In the genomic region with DNA sequence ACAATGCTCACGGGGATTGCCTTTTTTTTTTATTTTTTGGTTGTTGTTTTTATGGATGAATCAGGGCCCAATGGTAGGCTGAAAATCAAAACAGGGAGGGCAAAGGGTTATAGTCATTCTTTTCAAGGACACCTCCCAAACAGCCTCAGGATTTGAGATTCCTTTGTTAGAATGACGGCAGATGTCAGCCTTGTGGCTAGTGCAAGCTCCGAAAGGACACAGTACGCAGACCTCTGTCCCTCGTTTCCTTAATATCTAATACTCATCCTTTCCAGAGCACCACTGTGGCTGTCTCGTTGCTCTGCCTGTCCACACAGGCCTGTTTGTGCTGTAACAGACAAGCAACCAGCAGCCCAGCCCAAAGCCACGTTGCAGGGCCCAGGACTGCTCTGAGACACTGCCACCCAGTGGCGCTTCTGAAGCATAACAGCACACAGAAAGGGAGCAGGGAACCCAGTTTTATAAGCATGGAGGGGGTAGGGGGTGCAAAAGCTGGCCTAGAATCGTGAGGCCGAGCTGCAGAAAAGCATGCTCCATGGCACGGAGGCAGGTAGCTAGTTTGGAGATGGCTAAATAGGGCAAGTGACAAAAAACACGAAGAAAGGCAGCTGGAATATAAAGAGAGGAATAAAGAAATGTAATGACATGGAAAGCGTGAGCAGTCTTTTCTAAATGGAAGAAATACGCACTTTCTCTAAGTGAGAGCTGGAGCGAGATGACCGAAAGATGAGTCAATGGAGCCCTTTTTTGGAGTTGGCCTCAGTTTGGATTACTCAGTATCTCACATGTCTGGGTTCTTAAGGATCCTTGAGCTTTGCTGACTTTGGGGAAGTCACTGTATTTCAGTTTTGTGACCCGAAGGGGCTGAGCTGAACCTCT, we compare ENCODE assay signal across 8 cellular contexts. TPM values are rescaled to one million over a fixed set of nuclear protein-coding genes. Genes with fewer than 3 reads are reported as not detected.
DNase-seq lines count a peak whose midpoint lies in the region; ATAC-seq and TF ChIP-seq lines count a peak whose summit lies in the region.

No MANE protein-coding gene starts in this region.

- H4K20me1 ChIP-seq in hepatocyte (ENCODE audit: insufficient read depth, poor library complexity, severe bottlenecking) = no peaks in the 10 kb centered on the region

- in situ Hi-C loops in astrocyte of the cerebellum (cut with HindIII; ENCODE audit: low sequenced_read_pairs) = no loop called here

- H3K27ac Mint-ChIP-seq in T-cell = no peak overlapping the region

- no peaks in the 10 kb centered on the region for H3K27me3 ChIP-seq in hepatocyte
- no peaks in the 10 kb centered on the region for H3K27me3 ChIP-seq in rectal smooth muscle tissue (ENCODE audit: control insufficient read depth, insufficient read depth, low read length)

- peak overlapping the region; percentile 30 for H2AFZ ChIP-seq in hepatocyte

- no peak overlapping the region for H3K9ac ChIP-seq in rectal smooth muscle tissue (ENCODE audit: low read length)

- no peak overlapping the region for H3K4me3 Mint-ChIP-seq in T-cell

- peaks cover 0 to 7% (median 4%) of the 10 kb centered on the region in 3 donors for H3K4me1 Mint-ChIP-seq in T-cell

- DNase-seq in ELF-1 (ENCODE audit: low read depth, low spot score) (peak; percentile 86), HEK293T (ENCODE audit: extremely low spot score) (peak; percentile 78), NCI-H128 (lab: John Stamatoyannopoulos, UW; ENCODE audit: unreplicated experiment) (peak; percentile 56), T-cell (peak in 29 of 34 experiments; percentile 7 to 44 (median 26)), astrocyte of the cerebellum (ENCODE audit: low read depth) (peak; percentile 88), hepatocyte (ENCODE audit: low spot score) (peak; percentile 94)

- peak overlapping the region; percentile 26 for H3K4me2 ChIP-seq in hepatocyte

- H3K79me2 ChIP-seq in hepatocyte = no peaks in the 10 kb centered on the region

- H3K27ac ChIP-seq in hepatocyte = peak overlapping the region; percentile 94
- H3K27ac ChIP-seq in rectal smooth muscle tissue (ENCODE audit: low read depth, low read length) = peak overlapping the region; percentile 91

- no peaks in the 10 kb centered on the region for H3K9me2 ChIP-seq in hepatocyte (replicated peaks; ENCODE audit: insufficient read depth)

- H3K4me1 ChIP-seq in hepatocyte (ENCODE audit: insufficient read depth) (peaks cover 56% of the 10 kb centered on the region), rectal smooth muscle tissue (ENCODE audit: control insufficient read depth, insufficient read depth, low read length) (peaks cover 40% of the 10 kb centered on the region)

- H3K27me3 Mint-ChIP-seq in T-cell = peaks cover 5 to 9% of the 10 kb centered on the region in 2 donors

- no peaks in the 10 kb centered on the region for H3K36me3 ChIP-seq in hepatocyte (replicated peaks; ENCODE audit: insufficient read depth, low read depth)
- no peaks in the 10 kb centered on the region for H3K36me3 ChIP-seq in rectal smooth muscle tissue (ENCODE audit: control insufficient read depth, insufficient read depth, low read length)

- no peaks in the 10 kb centered on the region for H3K9me3 Mint-ChIP-seq in T-cell

- no peaks in the 10 kb centered on the region for H3K9me3 ChIP-seq in hepatocyte (ENCODE audit: low read depth)

- CTCF ChIA-PET in HEK293T (lab: Yijun Ruan, JAX) (interaction anchor here (0.6 to 2.4 kb wide), 12 partner anchors 9 to 734 kb away, joined by 3 to 8 read pairs (median 4); no protein-coding TSS in a partner anchor), T-cell (lab: Charles Lee) (interaction anchor here in 1 of 2 donors (0.6 to 1.1 kb wide), 5 partner anchors 9 to 1479 kb away, joined by 3 to 6 read pairs (median 3); no protein-coding TSS in a partner anchor)

- no peaks in the 10 kb centered on the region for H3K36me3 Mint-ChIP-seq in T-cell

- WGBS in hepatocyte (ENCODE audit: low lambda C conversion rate, missing lambda C conversion rate) = 27% methylated on average over 17 of the region's 17 CpGs

- POLR2A ChIA-PET in HEK293T (lab: Yijun Ruan, JAX) = no interaction called here
- POLR2A ChIA-PET in T-cell (lab: Charles Lee) = no interaction called here

- ATAC-seq in T-cell (replicated peaks in 1 of 4) = peak; percentile 75 to 90 (median 84)
- ATAC-seq in GM21528 (IDR thresholded peaks at IDR 0.05; ENCODE audit: low FRiP score, unreplicated experiment) = no peak

- H3K4me3 ChIP-seq in astrocyte of the cerebellum (ENCODE audit: low read depth, low read length) (no peak overlapping the region), hepatocyte (no peak overlapping the region), rectal smooth muscle tissue (ENCODE audit: low read length) (peak overlapping the region; percentile 31)

- TF ChIP-seq CTCF in astrocyte of the cerebellum (IDR thresholded peaks at IDR 0.05; ENCODE audit: low read depth, low read length, missing control alignments) = peak; percentile 95
- peak; percentile 99 for TF ChIP-seq CTCF in hepatocyte (IDR thresholded peaks at IDR 0.05; ENCODE audit: poor library complexity)

TF ChIP-seq in HEK293T, 16 proteins besides CTCF, POLR2A, EP300 and RAD21:
- TF ChIP-seq FOXA1 (IDR thresholded peaks at IDR 0.05) (no peak), L3MBTL2 (conservative IDR thresholded peaks at IDR 0.05) (peak; percentile 30; the same call in 1 of the 2 replicates)

RNA-seq across cellular contexts. Expression of gene MEDAG, which starts 40.7 kb away (rescaled TPM):
- not detected for total RNA-seq in T-cell
- 0.03 TPM in 1 of 2 replicates, not detected in the other for total RNA-seq in hepatocyte
- 0.28 and 0.30 TPM in 2 replicates for polyA plus RNA-seq in hepatocyte

Comparison
In these comparisons a context has a peak if more than half of its experiments do, and no peak if none do; other contexts are left out.
1. DNase-seq: peak in every context shown above with its lines; median percentile 94 in hepatocyte; 88 in astrocyte of the cerebellum; 86 in ELF-1; 78 in HEK293T; 56 in NCI-H128; 26 in T-cell.